In genomic region chr12:2535583-2536187, GRCh38 we compare ENCODE assay signal across 1 cellular context.
TF ChIP-seq lines count a peak whose summit lies in the region.

No MANE protein-coding gene starts in this region.

TF ChIP-seq in GM23338, 12 proteins besides CTCF, POLR2A, EP300 and RAD21 (continued from another document):
- TF ChIP-seq ZNF462 (CRISPR knock-in tag; IDR thresholded peaks at IDR 0.05) (no peak), CREB1 (CRISPR knock-in tag; IDR thresholded peaks at IDR 0.05; ENCODE audit: low read depth) (no peak), ZNF114 (CRISPR knock-in tag; IDR thresholded peaks at IDR 0.05) (no peak)
